33 cellular contexts compared by ENCODE assay signal in the genomic region with DNA sequence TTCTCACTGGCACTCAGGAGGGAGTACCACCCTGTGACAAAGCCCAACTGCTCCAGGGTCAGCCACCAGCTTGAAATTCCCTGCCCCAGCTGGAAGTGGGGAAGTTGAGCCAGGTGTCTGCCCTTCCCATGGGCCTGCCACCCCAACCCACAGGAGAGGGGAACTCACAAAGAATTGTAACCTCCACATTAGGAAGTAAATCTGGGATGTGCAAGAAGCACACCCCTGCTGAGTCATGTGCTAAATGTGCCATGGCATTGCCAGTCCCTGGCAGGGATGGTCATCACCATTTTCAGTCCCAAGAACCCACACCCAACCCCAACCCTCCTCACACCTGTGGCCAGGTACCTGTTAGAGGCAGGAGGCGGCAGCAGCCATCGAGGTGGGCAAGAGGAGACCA.
"Had no signal": no experiment of that assay in that cellular context is flagged by ENCODE, and none has a peak within 500 bp of the region (broad histone marks: within the 10 kb centered on the region; RNA-seq: fewer than 3 reads in every experiment).

No MANE protein-coding gene starts in this region.

- DNase-seq: activated B cell treated with CpG ODN at 0.5 μM for 24 hours; activated CD4-positive, alpha-beta memory T cell treated with anti-CD3 and anti-CD28 coated beads, Interleukin-2, amount 10 ng/mL, durations not matched to agents 7 days and 5 days; activated CD4-positive, alpha-beta T cell treated with anti-CD3 and anti-CD28 coated beads for 4 hours; activated CD4-positive, alpha-beta T cell treated with anti-CD3 and anti-CD28 coated beads, Interleukin-2, amount 10 ng/mL, durations not matched to agents 24 days and 14 days; activated CD4-positive, alpha-beta T cell treated with anti-CD3 and anti-CD28 coated beads, Interleukin-2, amount 50 U/mL, for 1 hour; activated CD4-positive, alpha-beta T cell treated with anti-CD3 and anti-CD28 coated beads, Interleukin-2, amount 50 U/mL, for 4 hours; activated CD4-positive, CD25-positive, alpha-beta regulatory T cell treated with anti-CD3 and anti-CD28 coated beads, Interleukin-2, amount 50 U/mL, for 72 hours; activated CD8-positive, alpha-beta memory T cell treated with anti-CD3 and anti-CD28 coated beads for 24 hours; activated CD8-positive, alpha-beta memory T cell treated with anti-CD3 and anti-CD28 coated beads, Interleukin-2, amount 10 ng/mL, durations not matched to agents 7 days and 5 days; activated CD8-positive, alpha-beta memory T cell treated with anti-CD3 and anti-CD28 coated beads, Interleukin-2, amount 50 U/mL, for 48 hours; activated CD8-positive, alpha-beta T cell treated with anti-CD3 and anti-CD28 coated beads, Interleukin-2, amount 10 ng/mL, durations not matched to agents 7 days and 5 days; activated effector memory CD4-positive, alpha-beta T cell treated with anti-CD3 and anti-CD28 coated beads, Interleukin-2, amount 50 U/mL, for 16 hours; activated gamma-delta T cell treated with Interleukin-2 at 50 U/mL for 16 hours; activated naive CD4-positive, alpha-beta T cell; activated naive CD4-positive, alpha-beta T cell treated with anti-CD3 and anti-CD28 coated beads for 36 hours; activated naive CD4-positive, alpha-beta T cell treated with anti-CD3 and anti-CD28 coated beads, Interleukin-2, amount 50 U/mL, for 16 hours; activated naive CD8-positive, alpha-beta T cell treated with anti-CD3 and anti-CD28 coated beads for 36 hours; activated T-cell treated with anti-CD3 and anti-CD28 coated beads, Interleukin-2, amount 50 U/mL, for 24 hours; activated T-cell treated with anti-CD3 and anti-CD28 coated beads, Interleukin-2, amount 50 U/mL, for 48 hours; adrenal gland; amniotic stem cell; aorta; body of pancreas; brain microvascular endothelial cell; central memory CD4-positive, alpha-beta T cell; T-cell; T-helper 17 cell; T1000 had no signal

- H3K4me1 ChIP-seq: adrenal gland, body of pancreas, breast epithelium had no signal

- H3K27ac Mint-ChIP-seq: activated B cell treated with CpG ODN at 0.5 μM for 24 hours; activated CD4-positive, alpha-beta memory T cell treated with anti-CD3 and anti-CD28 coated beads, Interleukin-2, amount 10 ng/mL, durations not matched to agents 7 days and 5 days; activated CD4-positive, alpha-beta T cell treated with anti-CD3 and anti-CD28 coated beads, Interleukin-2, amount 10 ng/mL, durations not matched to agents 24 days and 14 days; activated CD8-positive, alpha-beta memory T cell treated with anti-CD3 and anti-CD28 coated beads, Interleukin-2, amount 10 ng/mL, durations not matched to agents 7 days and 5 days; activated CD8-positive, alpha-beta T cell treated with anti-CD3 and anti-CD28 coated beads, Interleukin-2, amount 10 ng/mL, durations not matched to agents 7 days and 5 days; activated naive CD4-positive, alpha-beta T cell treated with anti-CD3 and anti-CD28 coated beads for 36 hours; activated naive CD4-positive, alpha-beta T cell treated with anti-CD3 and anti-CD28 coated beads, Interleukin-2, amount 50 U/mL, for 72 hours; activated naive CD8-positive, alpha-beta T cell treated with anti-CD3 and anti-CD28 coated beads for 36 hours; activated T-cell treated with anti-CD3 and anti-CD28 coated beads, Interleukin-2, amount 50 U/mL, for 24 hours; activated T-helper 1 cell treated with anti-CD3 and anti-CD28 coated beads, Interleukin-12 subunit alpha, Interleukin-12 subunit beta, Interleukin-2, Interleukin-4 antibody, amounts not matched to agents 30 ng/mL and 10 ng/mL and 1 ng/mL, durations not matched to agents 14 hours and 24 hours and 36 hours; activated T-helper 17 cell treated with anti-CD3 and anti-CD28 coated beads, Interleukin-2, amount 50 U/mL, for 72 hours; T-cell; T-helper 17 cell had no signal

- H3K27me3 ChIP-seq: adrenal gland, body of pancreas, brain microvascular endothelial cell, breast epithelium had no signal

- H3K27ac ChIP-seq: adrenal gland, body of pancreas, brain microvascular endothelial cell, breast epithelium, VCaP had no signal

- H3K4me3 ChIP-seq: adrenal gland, body of pancreas, breast epithelium had no signal

- H3K4me1 Mint-ChIP-seq: activated B cell treated with CpG ODN at 0.5 μM for 24 hours; activated T-helper 17 cell treated with anti-CD3 and anti-CD28 coated beads, Interleukin-2, amount 50 U/mL, for 72 hours had no signal

- H3K36me3 ChIP-seq: adrenal gland, brain microvascular endothelial cell, breast epithelium had no signal

- ATAC-seq: activated CD8-positive, alpha-beta memory T cell treated with anti-CD3 and anti-CD28 coated beads, Interleukin-2, amount 10 ng/mL, durations not matched to agents 7 days and 5 days; activated CD8-positive, alpha-beta T cell treated with anti-CD3 and anti-CD28 coated beads, Interleukin-2, amount 10 ng/mL, durations not matched to agents 7 days and 5 days; activated naive CD4-positive, alpha-beta T cell treated with anti-CD3 and anti-CD28 coated beads, Interleukin-2, amount 50 U/mL, for 72 hours; activated T-helper 17 cell treated with anti-CD3 and anti-CD28 coated beads, Interleukin-2, amount 50 U/mL, for 72 hours; body of pancreas; T-cell; T-helper 17 cell had no signal

- H3K36me3 Mint-ChIP-seq: activated CD8-positive, alpha-beta memory T cell treated with anti-CD3 and anti-CD28 coated beads, Interleukin-2, amount 10 ng/mL, durations not matched to agents 7 days and 5 days; T-cell had no signal

- H3K9me3 ChIP-seq: adrenal gland had no signal

- H3K9me3 Mint-ChIP-seq: activated B cell treated with CpG ODN at 0.5 μM for 24 hours; activated CD4-positive, alpha-beta T cell treated with anti-CD3 and anti-CD28 coated beads, Interleukin-2, amount 10 ng/mL, durations not matched to agents 24 days and 14 days; activated T-helper 17 cell treated with anti-CD3 and anti-CD28 coated beads, Interleukin-2, amount 50 U/mL, for 72 hours; T-cell had no signal

- H3K4me3 Mint-ChIP-seq: activated B cell treated with CpG ODN at 0.5 μM for 24 hours; activated CD4-positive, alpha-beta memory T cell treated with anti-CD3 and anti-CD28 coated beads, Interleukin-2, amount 10 ng/mL, durations not matched to agents 7 days and 5 days; activated CD4-positive, alpha-beta T cell treated with anti-CD3 and anti-CD28 coated beads, Interleukin-2, amount 10 ng/mL, durations not matched to agents 24 days and 14 days; activated CD8-positive, alpha-beta memory T cell treated with anti-CD3 and anti-CD28 coated beads, Interleukin-2, amount 10 ng/mL, durations not matched to agents 7 days and 5 days; activated CD8-positive, alpha-beta T cell treated with anti-CD3 and anti-CD28 coated beads, Interleukin-2, amount 10 ng/mL, durations not matched to agents 7 days and 5 days; activated naive CD4-positive, alpha-beta T cell treated with anti-CD3 and anti-CD28 coated beads for 36 hours; activated naive CD8-positive, alpha-beta T cell treated with anti-CD3 and anti-CD28 coated beads for 36 hours; activated T-cell treated with anti-CD3 and anti-CD28 coated beads, Interleukin-2, amount 50 U/mL, for 24 hours; activated T-helper 1 cell treated with anti-CD3 and anti-CD28 coated beads, Interleukin-12 subunit alpha, Interleukin-12 subunit beta, Interleukin-2, Interleukin-4 antibody, amounts not matched to agents 30 ng/mL and 10 ng/mL and 1 ng/mL, durations not matched to agents 14 hours and 24 hours and 36 hours; activated T-helper 17 cell treated with anti-CD3 and anti-CD28 coated beads, Interleukin-2, amount 50 U/mL, for 72 hours; T-cell; T-helper 17 cell had no signal
